8 cellular contexts compared by ENCODE assay signal in genomic region chr14:52695481-52696091, GRCh38. TPM values are rescaled to one million over a fixed set of nuclear protein-coding genes. Genes with fewer than 3 reads are reported as not detected.
DNase-seq lines count a peak whose midpoint lies in the region; ATAC-seq and TF ChIP-seq lines count a peak whose summit lies in the region.

TSS of gene ERO1A (minus strand) at chr14:52695558. CDS start at chr14:52695481, 77 bp downstream.

- no peaks in the 10 kb centered on the region for H3K27me3 Mint-ChIP-seq in nephron (ENCODE audit: low read depth)

- H3K27ac Mint-ChIP-seq in nephron = peak within 1 kb of the TSS; percentile 78 to 94 (median 92)

- ATAC-seq in GM21619 (IDR thresholded peaks at IDR 0.05; ENCODE audit: unreplicated experiment) = peak; percentile 73
- ATAC-seq in Panc1 = peak; percentile 93

- H3K27ac ChIP-seq in Panc1 (ENCODE audit: low read length) = peak within 1 kb of the TSS; percentile 82
- peak within 1 kb of the TSS; percentile 94 to 99 (median 99) for H3K27ac ChIP-seq in stomach

- peak in 1 of 4 donors; percentile 52 for TF ChIP-seq POLR2A in stomach (IDR thresholded peaks at IDR 0.05)

- TF ChIP-seq EP300 in stomach (IDR thresholded peaks at IDR 0.05) = no peak

- no peaks in the 10 kb centered on the region for H3K36me3 Mint-ChIP-seq in nephron (ENCODE audit: low read depth)

- H3K4me3 ChIP-seq in Jurkat, Clone E6-1 (ENCODE audit: low read length) = peak within 1 kb of the TSS; percentile 92
- peak within 1 kb of the TSS; percentile 76 to 95 for H3K4me3 ChIP-seq in Panc1 (ENCODE audit: low read depth in 2 of 2, low read length in 2 of 2)
- peak within 1 kb of the TSS; percentile 91 for H3K4me3 ChIP-seq in fibroblast of pulmonary artery (replicated peaks; ENCODE audit: low read depth, low read length)
- peak within 1 kb of the TSS; percentile 73 to 91 (median 82) for H3K4me3 ChIP-seq in stomach

- intact Hi-C loops in Panc1 (cut with micrococcal nuclease; ENCODE audit: unreplicated experiment) = no loop called here
- intact Hi-C loops in stomach (cut with DNase I; ENCODE audit: low total_unique reads) = no loop called here

- peaks cover 11% of the 10 kb centered on the region for H3K4me1 Mint-ChIP-seq in nephron

- BruUV-seq in Panc1 (replicated peaks; lab: Mats Ljungman, UMichigan) = no TSS peak

- TF ChIP-seq CTCF in Panc1 (IDR thresholded peaks at IDR 0.05) = no peak
- TF ChIP-seq CTCF in fibroblast of pulmonary artery (IDR thresholded peaks at IDR 0.05; ENCODE audit: low read length, missing control alignments) = no peak
- no peak for TF ChIP-seq CTCF in nephron (IDR thresholded peaks at IDR 0.05; ENCODE audit: unreplicated experiment in 3 of 3)
- TF ChIP-seq CTCF in stomach (IDR thresholded peaks at IDR 0.05) = no peak

- DNase-seq in DMS79 treated with DMSO at 0.1 percent for 48 hours (lab: John Stamatoyannopoulos, UW) (peak; percentile 85), Panc1 (ENCODE audit: low read depth, low spot score) (no peak), fibroblast of pulmonary artery (ENCODE audit: low read depth) (peak; percentile 87), stomach (peak; percentile 88)
- peak; percentile 43 for DNase-seq in Jurkat, Clone E6-1 (ENCODE audit: low read depth, low spot score)
- peak; percentile 53 for DNase-seq in activated T-helper 9 cell treated with anti-CD3 and anti-CD28 coated beads, Interleukin-2, amount 50 U/mL, for 16 hours (ENCODE audit: low read depth)

- H3K9me3 ChIP-seq in Panc1 (ENCODE audit: control insufficient read depth, insufficient read depth, low read depth, low read length) = no peaks in the 10 kb centered on the region
- H3K9me3 ChIP-seq in stomach = no peaks in the 10 kb centered on the region

- peak within 1 kb of the TSS; percentile 94 to 99 (median 97) for H3K4me3 Mint-ChIP-seq in nephron

- H3K4me1 ChIP-seq in Panc1 (ENCODE audit: control insufficient read depth, insufficient read depth, low read length) (peaks cover 20% of the 10 kb centered on the region), stomach (peaks cover 23 to 58% (median 50%) of the 10 kb centered on the region in 4 donors)

- CTCF ChIA-PET in Panc1 (lab: Charles Lee) = no interaction called here

- WGBS in stomach, 5 donors = 0 to 2% (median 1%) methylated on average over 43 to 78 of the region's 78 CpGs

- no peaks in the 10 kb centered on the region for H3K27me3 ChIP-seq in Panc1 (ENCODE audit: control insufficient read depth, insufficient read depth, low read length)
- no peaks in the 10 kb centered on the region for H3K27me3 ChIP-seq in stomach

- H3K36me3 ChIP-seq in Panc1 (ENCODE audit: control insufficient read depth, insufficient read depth, low read length) = no peaks in the 10 kb centered on the region
- no peaks in the 10 kb centered on the region for H3K36me3 ChIP-seq in stomach

- H3K9me3 Mint-ChIP-seq in nephron = no peaks in the 10 kb centered on the region

- in situ Hi-C loops in Panc1 (cut with HindIII; ENCODE audit: low pct_unique_long_range_greater_than_20kb, low sequenced_read_pairs) = no loop called here

- POLR2A ChIA-PET in Panc1 (lab: Charles Lee) = interaction anchor here (0.6 kb wide), 3 partner anchors 9 to 1147 kb away, joined by 5 to 8 read pairs (median 7); no protein-coding TSS in a partner anchor

RNA-seq across cellular contexts. Expression of gene ERO1A, which starts in this region (rescaled TPM):
- 23.5 TPM for polyA plus RNA-seq in Jurkat, Clone E6-1 (2012; ENCODE audit: insufficient read depth, insufficient read length)
- total RNA-seq in Panc1 (2021; ENCODE audit: unreplicated experiment) = 83.3 TPM
- polyA plus RNA-seq in Panc1 (2012; ENCODE audit: insufficient read length) = 45.6 TPM
- 100 to 1,000 TPM in 1 of 5 donors, 10 to 100 TPM in 4; 52.1 to 105 (median 57.8) TPM for total RNA-seq in stomach
- polyA plus RNA-seq in stomach = 10 to 100 TPM in 2 of 3 donors, 1 to 10 TPM in 1; 6.9 to 49.4 (median 33.4) TPM
